ENCODE assay signal across 15 cellular contexts in the genomic region with DNA sequence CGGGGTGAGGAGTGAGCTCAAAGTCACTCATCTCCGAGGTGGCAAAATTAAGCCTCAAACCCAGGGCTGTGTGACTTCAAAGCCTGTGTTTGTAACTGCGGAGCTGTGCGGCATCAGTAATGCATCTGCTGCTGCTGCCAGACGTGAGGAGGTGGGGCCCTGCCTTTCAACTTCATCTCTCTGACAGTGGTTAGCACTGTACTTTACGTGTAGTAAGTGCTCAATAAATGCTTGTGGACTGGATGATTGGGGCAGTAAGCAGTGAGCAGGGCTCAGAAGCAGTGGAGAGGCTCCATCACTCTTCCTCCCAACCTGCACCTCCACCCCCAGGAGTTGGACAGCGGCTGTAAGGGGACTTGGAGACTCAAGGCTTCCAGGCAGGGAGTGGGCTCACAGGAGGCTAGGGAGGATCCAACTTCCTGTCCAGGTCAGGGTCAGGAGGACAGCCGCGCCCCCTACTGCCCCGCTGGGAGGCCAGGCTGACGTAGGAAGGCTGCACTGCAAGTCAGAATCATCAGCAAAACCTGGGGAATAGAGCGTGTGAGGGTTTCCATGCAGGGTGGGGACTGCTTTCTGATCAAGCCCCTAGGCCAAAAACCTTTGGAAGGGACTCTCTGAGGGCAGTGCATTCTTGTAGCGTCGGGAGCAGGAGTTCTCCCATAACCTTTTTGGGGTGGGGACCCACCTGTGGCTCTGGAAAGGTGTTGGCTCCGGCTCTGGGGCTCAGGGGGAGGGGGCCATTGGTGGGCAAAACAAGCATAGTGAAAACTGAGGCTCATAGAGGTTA. TPM values are rescaled to one million over a fixed set of nuclear protein-coding genes. Genes with fewer than 3 reads are reported as not detected.
DNase-seq lines count a peak whose midpoint lies in the region; ATAC-seq and TF ChIP-seq lines count a peak whose summit lies in the region.
"Had no signal": no experiment of that assay in that cellular context is flagged by ENCODE, and none has a peak within 500 bp of the region (broad histone marks: within the 10 kb centered on the region; RNA-seq: fewer than 3 reads in every experiment).

No MANE protein-coding gene starts in this region.

- dilution Hi-C loops in IMR-90 (cut with HindIII; ENCODE audit: low sequenced_read_pairs, unreplicated experiment) = no loop called here

- H2BK120ac ChIP-seq in IMR-90 (ENCODE audit: low read depth, low read length) = no peak overlapping the region

- no peak overlapping the region for H4K5ac ChIP-seq in IMR-90 (ENCODE audit: low read depth, low read length)

- peak overlapping the region; percentile 22 for H3K27ac Mint-ChIP-seq in dendritic cell treated with granulocyte-macrophage colony-stimulating factor and Interleukin-4, amounts not matched to agents 40 ng/mL and 50 ng/mL, for 4 days
- H3K27ac Mint-ChIP-seq in CD4-positive, alpha-beta memory T cell = no peak overlapping the region
- H3K27ac Mint-ChIP-seq: T-cell had no signal

- H3K4me3 ChIP-seq in IMR-90 (ENCODE audit: insufficient read depth, low read depth, low read length) (no peak overlapping the region), retinal pigment epithelial cell (ENCODE audit: low read length) (no peak overlapping the region)
- H3K4me3 ChIP-seq in CD4-positive, alpha-beta memory T cell (ENCODE audit: low read length in 2 of 2) = no peak overlapping the region

- H3K9me3 Mint-ChIP-seq in dendritic cell treated with granulocyte-macrophage colony-stimulating factor and Interleukin-4, amounts not matched to agents 40 ng/mL and 50 ng/mL, for 4 days = no peaks in the 10 kb centered on the region
- H3K9me3 Mint-ChIP-seq in CD4-positive, alpha-beta memory T cell = no peaks in the 10 kb centered on the region
- H3K9me3 Mint-ChIP-seq: T-cell had no signal

- peaks cover 72% of the 10 kb centered on the region for H3K9me1 ChIP-seq in IMR-90 (ENCODE audit: insufficient read depth, low read length)

- peak overlapping the region in 1 of 2 experiments; percentile 21; a peak in 1 of 4 replicates for H4K8ac ChIP-seq in IMR-90 (ENCODE audit: low read depth in 2 of 2, low read length in 2 of 2)

- H3K36me3 Mint-ChIP-seq in dendritic cell treated with granulocyte-macrophage colony-stimulating factor and Interleukin-4, amounts not matched to agents 40 ng/mL and 50 ng/mL, for 4 days (ENCODE audit: low read depth) = peaks cover 15% of the 10 kb centered on the region
- H3K36me3 Mint-ChIP-seq in CD4-positive, alpha-beta memory T cell = peaks cover 0 to 2% of the 10 kb centered on the region in 2 donors

- intact Hi-C loops in IMR-90 (cut with micrococcal nuclease) = no loop called here
- intact Hi-C loops in dendritic cell treated with granulocyte-macrophage colony-stimulating factor and Interleukin-4, amounts not matched to agents 40 ng/mL and 50 ng/mL, for 4 days (cut with micrococcal nuclease) = no loop called here
- intact Hi-C loops in CD4-positive, alpha-beta memory T cell (cut with micrococcal nuclease) = no loop called here

- TF ChIP-seq RAD21 in IMR-90 (IDR thresholded peaks at IDR 0.05; ENCODE audit: low read length) = no peak

- H2AK5ac ChIP-seq in IMR-90 (ENCODE audit: low read depth, low read length) = peak overlapping the region; percentile 24; the same call in 1 of the 2 replicates

- no TSS peak for BruUV-seq in IMR-90 (replicated peaks; lab: Mats Ljungman, UMichigan)

- no peak overlapping the region for H4K91ac ChIP-seq in IMR-90 (ENCODE audit: insufficient read depth, low read depth, low read length)

- no peak overlapping the region for H2AFZ ChIP-seq in IMR-90 (replicated peaks; ENCODE audit: low read length, poor library complexity)

- no peak overlapping the region for H2BK15ac ChIP-seq in IMR-90 (ENCODE audit: low read depth, low read length)

- no peak overlapping the region for H2BK20ac ChIP-seq in IMR-90 (ENCODE audit: low read depth, low read length)

- H3K4me3 Mint-ChIP-seq in dendritic cell treated with granulocyte-macrophage colony-stimulating factor and Interleukin-4, amounts not matched to agents 40 ng/mL and 50 ng/mL, for 4 days = no peak overlapping the region
- no peak overlapping the region for H3K4me3 Mint-ChIP-seq in CD4-positive, alpha-beta memory T cell
- H3K4me3 Mint-ChIP-seq: T-cell had no signal

- in situ Hi-C loops in IMR-90 (cut with MboI; ENCODE audit: low sequenced_read_pairs) = no loop called here

- TF ChIP-seq POLR2A in IMR-90 (IDR thresholded peaks at IDR 0.05; ENCODE audit: low read depth, low read length) (no peak), GM18505 (IDR thresholded peaks at IDR 0.05; ENCODE audit: borderline replicate concordance, extremely low read depth, insufficient read depth, insufficient read length) (no peak)

- no peak overlapping the region for H3K4ac ChIP-seq in IMR-90 (ENCODE audit: low read depth, low read length)

- H3K18ac ChIP-seq in IMR-90 (ENCODE audit: low read depth, low read length) = no peak overlapping the region

- peaks cover 2% of the 10 kb centered on the region; the same call in 1 of the 2 replicates for H3K36me3 ChIP-seq in IMR-90 (ENCODE audit: control insufficient read depth, insufficient read depth, low read length)
- H3K36me3 ChIP-seq in CD4-positive, alpha-beta memory T cell (ENCODE audit: insufficient read depth, low read length) = no peaks in the 10 kb centered on the region

- no peak for ATAC-seq in IMR-90 (ENCODE audit: low read depth)
- no peak for ATAC-seq in GM18505 (IDR thresholded peaks at IDR 0.05; ENCODE audit: unreplicated experiment)
- ATAC-seq in GM18519 (IDR thresholded peaks at IDR 0.05; ENCODE audit: low FRiP score, unreplicated experiment) = no peak
- ATAC-seq: foreskin keratinocyte, T-cell had no signal

- H3K27ac ChIP-seq in IMR-90 (ENCODE audit: insufficient read depth, low read length) = no peak overlapping the region
- H3K27ac ChIP-seq in CD4-positive, alpha-beta memory T cell (ENCODE audit: low read depth, low read length) = no peak overlapping the region
- H3K27ac ChIP-seq: foreskin keratinocyte had no signal

- no peak overlapping the region for H2AK9ac ChIP-seq in IMR-90 (replicated peaks; ENCODE audit: low read depth, low read length, poor library complexity)

- H3K4me2 ChIP-seq in IMR-90 (ENCODE audit: low read depth, low read length) = no peak overlapping the region

- no peak overlapping the region for H3K9ac ChIP-seq in IMR-90 (ENCODE audit: low read depth, low read length)

- CTCF ChIA-PET in IMR-90 (lab: Yijun Ruan, JAX) = no interaction called here
- CTCF ChIA-PET in CD4-positive, alpha-beta memory T cell (lab: Charles Lee; ENCODE audit: partially characterized antibody) = no interaction called here

- H3K4me1 ChIP-seq in IMR-90 (ENCODE audit: control insufficient read depth, insufficient read depth, low read length) = peaks cover 72% of the 10 kb centered on the region
- no peaks in the 10 kb centered on the region for H3K4me1 ChIP-seq in CD4-positive, alpha-beta memory T cell (ENCODE audit: insufficient read depth, low read length)

- TF ChIP-seq CTCF in IMR-90 (conservative IDR thresholded peaks at IDR 0.05; ENCODE audit: low read depth, low read length) (no peak), retinal pigment epithelial cell (conservative IDR thresholded peaks at IDR 0.05; ENCODE audit: low read depth, low read length) (peak; percentile 17)

- peaks cover 47 to 95% of the 10 kb centered on the region in 2 experiments for H3K79me1 ChIP-seq in IMR-90 (ENCODE audit: low read depth in 1 of 2, low read length in 2 of 2)

- H3K14ac ChIP-seq in IMR-90 (replicated peaks; ENCODE audit: low read depth, low read length) = no peak overlapping the region

- no peak overlapping the region for H2BK5ac ChIP-seq in IMR-90 (ENCODE audit: low read depth, low read length, poor library complexity, severe bottlenecking)

- no peak overlapping the region for H3K56ac ChIP-seq in IMR-90 (ENCODE audit: extremely low read depth, insufficient read depth, low read length)

- peaks cover 98% of the 10 kb centered on the region for H4K20me1 ChIP-seq in IMR-90 (ENCODE audit: insufficient read depth, low read length)

- DNase-seq in IMR-90 (no peak), left kidney (ENCODE audit: low read depth, low spot score) (peak; percentile 82), retinal pigment epithelial cell (ENCODE audit: low read depth) (no peak), NCI-H128 (lab: John Stamatoyannopoulos, UW; ENCODE audit: unreplicated experiment) (no peak)
- DNase-seq in CD4-positive, alpha-beta memory T cell = no peak
- DNase-seq: anterior cingulate cortex; DND-41; foreskin keratinocyte; NCI-H187 treated with DMSO at 0.1 percent for 48 hours; NCI-H526; stimulated activated CD4-positive, alpha-beta T cell treated with anti-CD3 and anti-CD28 coated beads, Interleukin-15, amount 100 ng/mL, for 24 hours; T-cell had no signal

- POLR2A ChIA-PET in IMR-90 (lab: Charles Lee; ENCODE audit: unreplicated experiment) = no interaction called here
- POLR2A ChIA-PET in CD4-positive, alpha-beta memory T cell (lab: Charles Lee; ENCODE audit: partially characterized antibody) = no interaction called here

- WGBS in IMR-90 (ENCODE audit: extremely low coverage in 2 of 2, insufficient read length in 1 of 2), 2 experiments = 71% methylated on average over 8 of the region's 15 CpGs; no CpG with 5 or more reads in 1 of the 2 experiments

- no peaks in the 10 kb centered on the region for H3K9me3 ChIP-seq in IMR-90 (ENCODE audit: control insufficient read depth, insufficient read depth, low read length)
- H3K9me3 ChIP-seq in CD4-positive, alpha-beta memory T cell (ENCODE audit: control insufficient read depth in 1 of 2, low read length in 2 of 2) = no peaks in the 10 kb centered on the region

- peak overlapping the region; percentile 26; the same call in 1 of the 2 replicates for H3K23ac ChIP-seq in IMR-90 (ENCODE audit: low read depth, low read length)

- H3K4me1 Mint-ChIP-seq in dendritic cell treated with granulocyte-macrophage colony-stimulating factor and Interleukin-4, amounts not matched to agents 40 ng/mL and 50 ng/mL, for 4 days (ENCODE audit: low read depth) = peaks cover 50% of the 10 kb centered on the region
- peaks cover 0 to 6% (median under 1%) of the 10 kb centered on the region in 4 donors for H3K4me1 Mint-ChIP-seq in CD4-positive, alpha-beta memory T cell

- H3K27me3 ChIP-seq in IMR-90 (ENCODE audit: control insufficient read depth, insufficient read depth, low read length) = no peaks in the 10 kb centered on the region
- H3K27me3 ChIP-seq in CD4-positive, alpha-beta memory T cell (ENCODE audit: insufficient read depth, low read length) = no peaks in the 10 kb centered on the region
- H3K27me3 ChIP-seq: foreskin keratinocyte had no signal

- H3K27me3 Mint-ChIP-seq in dendritic cell treated with granulocyte-macrophage colony-stimulating factor and Interleukin-4, amounts not matched to agents 40 ng/mL and 50 ng/mL, for 4 days = peaks cover 21% of the 10 kb centered on the region
- H3K27me3 Mint-ChIP-seq in CD4-positive, alpha-beta memory T cell = no peaks in the 10 kb centered on the region
- H3K27me3 Mint-ChIP-seq: T-cell had no signal

TF ChIP-seq in IMR-90, 13 proteins besides CTCF, POLR2A, EP300 and RAD21 (continues in another document):
- no peak for TF ChIP-seq NFE2L2 (IDR thresholded peaks at IDR 0.05; ENCODE audit: low read depth, low read length)

RNA-seq across cellular contexts. Expression of a gene that starts 21.8 kb away (rescaled TPM):
- 1.8 and 1.9 TPM in 2 replicates for total RNA-seq in IMR-90 (2012; rRNA removed)
- 10.5 and 14.0 TPM in 2 replicates for polyA plus RNA-seq in IMR-90 (2012; rRNA removed)
- polyA plus RNA-seq in IMR-90 (2012; cell fraction: cytosol; rRNA removed) = 5.5 and 10.5 TPM in 2 replicates
- 18.8 and 32.7 TPM in 2 replicates for polyA plus RNA-seq in IMR-90 (2012; cell fraction: nucleus; rRNA removed; ENCODE audit: low replicate concordance)
- total RNA-seq in CD4-positive, alpha-beta memory T cell = 10 to 100 TPM; 15.4 to 19.5 TPM
- 1 to 10 TPM in 1 of 2 donors, under 1 TPM in 1; 0.35 to 4.0 TPM for polyA plus RNA-seq in CD4-positive, alpha-beta memory T cell
